ENCODE assay signal across 7 cellular contexts in genomic region chr3:176930942-176931341, GRCh38.
"Had no signal": no experiment of that assay in that cellular context is flagged by ENCODE, and none has a peak within 500 bp of the region (broad histone marks: within the 10 kb centered on the region; RNA-seq: fewer than 3 reads in every experiment).

No MANE protein-coding gene starts in this region.

- DNase-seq: IMR-90, KBM-7, KG1 had no signal

- ATAC-seq: HepG2, K562 had no signal

- H3K4me3 ChIP-seq: K562 had no signal

- H3K9me3 Mint-ChIP-seq: IgD-negative memory B cell had no signal

- H3K27ac ChIP-seq: HL-60 had no signal

- H3K27ac Mint-ChIP-seq: IgD-negative memory B cell had no signal

- H3K4me3 Mint-ChIP-seq: IgD-negative memory B cell had no signal
